ENCODE assay signal across 8 cellular contexts in the genomic region with DNA sequence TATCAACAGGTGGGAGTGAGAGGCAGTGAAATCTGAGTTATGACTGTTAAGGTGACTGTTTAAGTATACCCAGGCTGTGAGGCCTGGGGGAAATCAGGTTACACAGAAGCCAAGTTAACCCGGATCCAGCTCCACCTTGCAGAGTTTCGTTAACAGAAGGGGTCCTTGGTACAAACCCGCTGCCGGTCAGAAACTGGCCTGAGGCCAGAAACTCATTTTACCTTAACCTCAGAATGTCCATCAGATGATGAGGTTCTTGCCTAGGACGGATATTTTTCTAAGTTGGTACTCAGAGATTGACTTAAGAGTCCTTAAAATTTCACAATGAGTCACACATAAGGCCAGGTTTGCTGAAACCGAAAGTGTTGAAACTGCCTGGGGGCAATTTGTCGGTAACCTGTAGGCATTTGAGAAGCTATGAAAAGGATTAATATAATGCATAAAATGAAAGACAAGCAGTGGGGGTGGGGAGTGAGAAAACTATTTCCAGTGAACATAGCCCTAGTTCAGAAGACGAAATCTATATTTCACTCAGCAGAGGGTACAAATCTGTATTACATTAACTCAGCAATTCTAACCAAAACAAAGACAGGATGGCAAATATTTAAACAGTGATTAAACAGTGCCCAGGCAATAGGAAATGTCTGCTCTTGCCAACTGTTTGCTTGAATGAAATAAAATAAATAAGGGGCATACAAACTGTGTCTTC.
DNase-seq lines count a peak whose midpoint lies in the region; ATAC-seq and TF ChIP-seq lines count a peak whose summit lies in the region.

No MANE protein-coding gene starts in this region.

- peaks cover 29% of the 10 kb centered on the region for H3K4me1 Mint-ChIP-seq in chondrocyte (ENCODE audit: low read depth)

- H3K36me3 ChIP-seq in RWPE2 (ENCODE audit: low read depth): no peaks in the 10 kb centered on the region

- H3K27ac Mint-ChIP-seq in chondrocyte (ENCODE audit: unreplicated experiment): peak overlapping the region; percentile 94

- DNase-seq in activated CD8-positive, alpha-beta memory T cell treated with anti-CD3 and anti-CD28 coated beads for 24 hours: peak; percentile 62
- no peak for DNase-seq in activated CD8-positive, alpha-beta memory T cell treated with anti-CD3 and anti-CD28 coated beads, Interleukin-2, amount 50 U/mL, for 48 hours
- peak; percentile 57 for DNase-seq in RWPE2 (ENCODE audit: low spot score)
- DNase-seq in chondrocyte (ENCODE audit: low spot score): no peak
- DNase-seq in stimulated activated CD4-positive, alpha-beta T cell treated with anti-CD3 and anti-CD28 coated beads, Interleukin-2, amount 100 ng/mL, for 24 hours: peak; percentile 44 to 61
- no peak for DNase-seq in HK-2 (ENCODE audit: unreplicated experiment)
- DNase-seq in medulla oblongata (ENCODE audit: extremely low spot score): no peak

- no peak overlapping the region for H3K4me3 ChIP-seq in RWPE2 (ENCODE audit: severe bottlenecking)

- H3K27me3 ChIP-seq in RWPE2 (ENCODE audit: insufficient read depth, poor library complexity, severe bottlenecking): no peaks in the 10 kb centered on the region

- peak overlapping the region; percentile 49 for H3K4me3 Mint-ChIP-seq in chondrocyte (ENCODE audit: unreplicated experiment)

- peaks cover 6% of the 10 kb centered on the region for H3K4me1 ChIP-seq in RWPE2 (ENCODE audit: insufficient read depth, poor library complexity, severe bottlenecking)

- ATAC-seq in HG03457 (IDR thresholded peaks at IDR 0.05; ENCODE audit: unreplicated experiment) (peak; percentile 50), RWPE2 (ENCODE audit: low read depth) (peak; percentile 61)

- H3K36me3 Mint-ChIP-seq in chondrocyte (ENCODE audit: low read depth): no peaks in the 10 kb centered on the region

- H3K9me3 ChIP-seq in RWPE2 (ENCODE audit: severe bottlenecking): no peaks in the 10 kb centered on the region

- H3K27ac ChIP-seq in RWPE2 (ENCODE audit: poor library complexity, severe bottlenecking): no peak overlapping the region

- no peaks in the 10 kb centered on the region for H3K27me3 Mint-ChIP-seq in chondrocyte (ENCODE audit: low read depth)

- no peak for TF ChIP-seq CTCF in RWPE2 (IDR thresholded peaks at IDR 0.05; ENCODE audit: poor library complexity, severe bottlenecking)
- no peak for TF ChIP-seq CTCF in chondrocyte (IDR thresholded peaks at IDR 0.05)

- H3K9me3 Mint-ChIP-seq in chondrocyte (ENCODE audit: low read depth): no peaks in the 10 kb centered on the region

Comparison
In these comparisons a context has a peak if more than half of its experiments do, and no peak if none do; other contexts are left out.
1. DNase-seq: peak in activated CD8-positive, alpha-beta memory T cell treated with anti-CD3 and anti-CD28 coated beads for 24 hours (single experiment), RWPE2 (single experiment) and stimulated activated CD4-positive, alpha-beta T cell treated with anti-CD3 and anti-CD28 coated beads, Interleukin-2, amount 100 ng/mL, for 24 hours (2 of 2); none in activated CD8-positive, alpha-beta memory T cell treated with anti-CD3 and anti-CD28 coated beads, Interleukin-2, amount 50 U/mL, for 48 hours (single experiment), chondrocyte (single experiment), HK-2 (single experiment) and medulla oblongata (single experiment).